ENCODE assay signal across 8 cellular contexts in the genomic region with DNA sequence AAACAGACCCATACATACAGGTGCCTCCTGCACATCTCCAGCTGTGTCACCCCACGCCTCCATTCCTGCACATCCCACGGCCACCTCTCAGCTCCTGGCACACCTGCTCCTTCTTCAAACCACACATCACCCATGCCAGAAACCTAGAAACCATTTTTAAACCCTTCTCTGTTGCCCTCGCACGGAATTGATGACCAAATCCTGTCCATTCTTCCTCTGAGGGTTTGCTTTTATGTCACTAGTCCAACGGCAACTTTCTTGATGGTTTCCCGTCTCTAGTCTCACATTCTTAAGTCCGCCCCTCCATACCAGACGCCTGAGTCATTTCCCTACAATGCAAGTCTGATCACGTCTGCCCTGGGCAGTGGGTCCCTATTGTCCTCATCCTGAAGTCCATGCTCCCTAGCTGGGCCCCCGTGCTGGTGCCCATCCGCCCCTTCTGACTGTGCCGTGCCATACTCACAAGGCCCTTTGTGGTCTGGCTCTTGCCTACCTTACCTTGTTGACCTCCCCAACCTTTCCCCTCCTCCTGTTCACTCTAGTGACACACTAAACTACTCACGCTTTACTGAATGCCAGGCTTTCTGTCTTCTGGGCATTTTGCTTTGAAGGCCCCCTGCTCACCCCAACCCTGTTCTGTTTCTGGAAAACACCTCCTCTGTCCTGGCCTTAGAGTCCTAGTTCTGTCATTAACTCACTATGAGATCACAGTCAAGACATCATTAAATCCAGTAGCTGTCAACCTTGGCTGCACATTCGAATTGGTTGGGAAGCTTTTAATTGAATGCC. TPM values are rescaled to one million over a fixed set of nuclear protein-coding genes. Genes with fewer than 3 reads are reported as not detected.
DNase-seq lines count a peak whose midpoint lies in the region; ATAC-seq and TF ChIP-seq lines count a peak whose summit lies in the region.

No MANE protein-coding gene starts in this region.

- ATAC-seq in HG03520 (IDR thresholded peaks at IDR 0.05; ENCODE audit: unreplicated experiment) (no peak), sciatic nerve (no peak)

- no peak overlapping the region for H3K4me3 ChIP-seq in skin epidermis

- H3K27ac ChIP-seq in VCaP = peak overlapping the region; percentile 100; the same call in 1 of the 2 replicates
- peak overlapping the region in 20 of 21 experiments; percentile 42 to 98 (median 74) for H3K27ac ChIP-seq in skin epidermis

- DNase-seq in activated T-cell treated with anti-CD3 and anti-CD28 coated beads, Interleukin-2, amount 50 U/mL, for 1 hour = peak; percentile 17
- no peak for DNase-seq in activated T-cell treated with anti-CD3 and anti-CD28 coated beads, Interleukin-2, amount 50 U/mL, for 48 hours
- DNase-seq in foreskin melanocyte (peak; percentile 96), AML-193 (lab: John Stamatoyannopoulos, UW) (no peak), sciatic nerve (ENCODE audit: low spot score) (no peak)

- intact Hi-C loops in sciatic nerve (cut with DNase I) = no loop called here

- TF ChIP-seq CTCF in VCaP (conservative IDR thresholded peaks at IDR 0.05) = no peak

RNA-seq across cellular contexts. Expression of a gene that starts 17.6 kb away (rescaled TPM):
- 968 TPM for total RNA-seq in sciatic nerve

Comparison
In these comparisons a context has a peak if more than half of its experiments do, and no peak if none do; other contexts are left out.
1. DNase-seq: peak in activated T-cell treated with anti-CD3 and anti-CD28 coated beads, Interleukin-2, amount 50 U/mL, for 1 hour (single experiment) and foreskin melanocyte (single experiment); none in activated T-cell treated with anti-CD3 and anti-CD28 coated beads, Interleukin-2, amount 50 U/mL, for 48 hours (0 of 2), AML-193 (0 of 2) and sciatic nerve (single experiment).